In genomic region chr3:59408047-59408624, GRCh38 we compare ENCODE assay signal across 11 cellular contexts.
DNase-seq lines count a peak whose midpoint lies in the region; ATAC-seq and TF ChIP-seq lines count a peak whose summit lies in the region.
"Had no signal": no experiment of that assay in that cellular context is flagged by ENCODE, and none has a peak within 500 bp of the region (broad histone marks: within the 10 kb centered on the region; RNA-seq: fewer than 3 reads in every experiment).

No MANE protein-coding gene starts in this region.

- peak overlapping the region in 1 of 2 experiments; percentile 66 for H2BK12ac ChIP-seq in mesenchymal stem cell (ENCODE audit: low read length in 2 of 2)

- H3K36me3 ChIP-seq in mesenchymal stem cell (ENCODE audit: control insufficient read depth in 1 of 2, insufficient read depth in 2 of 2, low read depth in 1 of 2, low read length in 2 of 2), result no peaks in the 10 kb centered on the region
- no peaks in the 10 kb centered on the region for H3K36me3 ChIP-seq in tibial artery

- H3K4me2 ChIP-seq in mesenchymal stem cell (ENCODE audit: low read length, poor library complexity, severe bottlenecking), result no peak overlapping the region

- DNase-seq in mesenchymal stem cell (peak; percentile 39), COLO668 (lab: John Stamatoyannopoulos, UW; ENCODE audit: unreplicated experiment) (no peak), tibial artery (no peak)
- DNase-seq: CD4-positive, alpha-beta T cell; NCI-H1092 treated with DMSO at 0.1 percent for 48 hours; NCI-H510A treated with DMSO at 0.1 percent for 48 hours had no signal

- H3K9ac ChIP-seq in mesenchymal stem cell (ENCODE audit: low read length), result no peak overlapping the region

- peak; percentile 65 for ATAC-seq in GM19023 (IDR thresholded peaks at IDR 0.05; ENCODE audit: unreplicated experiment)
- ATAC-seq in GM21717 (IDR thresholded peaks at IDR 0.05; ENCODE audit: unreplicated experiment), result peak; percentile 73
- ATAC-seq in HG03354 (IDR thresholded peaks at IDR 0.05; ENCODE audit: poor library complexity, severe bottlenecking, unreplicated experiment), result peak; percentile 69
- no peak for ATAC-seq in GM21526 (IDR thresholded peaks at IDR 0.05; ENCODE audit: low FRiP score, unreplicated experiment)

- H3K27ac ChIP-seq in mesenchymal stem cell (ENCODE audit: low read length, poor library complexity, severe bottlenecking) (peak overlapping the region; percentile 15), tibial artery (no peak overlapping the region)
- H3K27ac ChIP-seq: coronary artery had no signal

- H3K23ac ChIP-seq in mesenchymal stem cell (ENCODE audit: low read length in 2 of 2), result no peak overlapping the region

- H3K9me3 ChIP-seq in mesenchymal stem cell (ENCODE audit: control insufficient read depth, low read length) (no peaks in the 10 kb centered on the region), tibial artery (no peaks in the 10 kb centered on the region)

- 57% methylated on average over 1 of the region's 2 CpGs for WGBS in mesenchymal stem cell

- intact Hi-C loops in tibial artery (cut with DNase I; ENCODE audit: low total_unique reads), result no loop called here

- peaks cover 0 to 24% of the 10 kb centered on the region in 2 experiments for H3K27me3 ChIP-seq in mesenchymal stem cell (ENCODE audit: control insufficient read depth in 1 of 2, insufficient read depth in 1 of 2, low read length in 2 of 2)
- no peaks in the 10 kb centered on the region for H3K27me3 ChIP-seq in tibial artery

- H2AK5ac ChIP-seq in mesenchymal stem cell (ENCODE audit: low read length, severe bottlenecking), result peak overlapping the region; percentile 75

- no peaks in the 10 kb centered on the region for H3K79me1 ChIP-seq in mesenchymal stem cell (replicated peaks; ENCODE audit: low read length, poor library complexity, severe bottlenecking)

- H3K18ac ChIP-seq in mesenchymal stem cell (ENCODE audit: low read depth in 1 of 2, low read length in 2 of 2), result peak overlapping the region; percentile 3 to 50

- H3K14ac ChIP-seq in mesenchymal stem cell (ENCODE audit: low read length in 2 of 2), result no peak overlapping the region

- H2BK15ac ChIP-seq in mesenchymal stem cell (ENCODE audit: low read depth, poor library complexity, severe bottlenecking), result no peak overlapping the region

- no peak for TF ChIP-seq CTCF in tibial artery (IDR thresholded peaks at IDR 0.05)

- no peak overlapping the region for H4K91ac ChIP-seq in mesenchymal stem cell (ENCODE audit: low read length)

- H4K8ac ChIP-seq in mesenchymal stem cell (ENCODE audit: low read length), result peak overlapping the region; percentile 71

- H3K4ac ChIP-seq in mesenchymal stem cell (ENCODE audit: low read depth in 1 of 2, low read length in 2 of 2), result no peak overlapping the region

- no peak overlapping the region for H2BK120ac ChIP-seq in mesenchymal stem cell (ENCODE audit: low read depth, low read length)

- H3K4me1 ChIP-seq in mesenchymal stem cell (ENCODE audit: control insufficient read depth, insufficient read depth, low read depth, low read length), result peaks cover 6% of the 10 kb centered on the region
- H3K4me1 ChIP-seq in tibial artery, result no peaks in the 10 kb centered on the region

- H3K4me3 ChIP-seq in mesenchymal stem cell (ENCODE audit: insufficient read depth in 1 of 2, low read depth in 1 of 2, low read length in 2 of 2) (no peak overlapping the region), tibial artery (no peak overlapping the region)
- H3K4me3 ChIP-seq: coronary artery had no signal

- H2BK5ac ChIP-seq in mesenchymal stem cell (ENCODE audit: low read depth, low read length, poor library complexity, severe bottlenecking), result no peak overlapping the region

- no peak overlapping the region for H2AFZ ChIP-seq in mesenchymal stem cell (ENCODE audit: low read depth, low read length)
